19 cellular contexts compared by ENCODE assay signal in genomic region chr4:822361-823092, GRCh38. TPM values are rescaled to one million over a fixed set of nuclear protein-coding genes. Genes with fewer than 3 reads are reported as not detected.
DNase-seq lines count a peak whose midpoint lies in the region; ATAC-seq, FAIRE-seq and TF ChIP-seq lines count a peak whose summit lies in the region.
"Had no signal": no experiment of that assay in that cellular context is flagged by ENCODE, and none has a peak within 500 bp of the region (broad histone marks: within the 10 kb centered on the region; RNA-seq: fewer than 3 reads in every experiment).

No MANE protein-coding gene starts in this region.

- TF ChIP-seq EP300 in K562 (IDR thresholded peaks at IDR 0.05; ENCODE audit: low read length) = no peak
- TF ChIP-seq EP300 in sigmoid colon (IDR thresholded peaks at IDR 0.05) = no peak

- TF ChIP-seq POLR2A in K562 (conservative IDR thresholded peaks at IDR 0.05) = no peak
- TF ChIP-seq POLR2A in sigmoid colon (IDR thresholded peaks at IDR 0.05) = no peak

- no peaks in the 10 kb centered on the region for H3K36me3 Mint-ChIP-seq in IgD-negative memory B cell
- no peaks in the 10 kb centered on the region for H3K36me3 Mint-ChIP-seq in activated T-cell treated with anti-CD3 and anti-CD28 coated beads, Interleukin-2, amount 50 U/mL, for 4 hours (ENCODE audit: insufficient read depth)
- H3K36me3 Mint-ChIP-seq: CD4-positive, CD25-positive, alpha-beta regulatory T cell had no signal

- H3K36me3 ChIP-seq in K562 (ENCODE audit: control insufficient read depth, insufficient read depth, low read length) (no peaks in the 10 kb centered on the region), kidney (ENCODE audit: control insufficient read depth in 1 of 2, insufficient read depth in 2 of 2, low read length in 2 of 2) (no peaks in the 10 kb centered on the region), sigmoid colon (no peaks in the 10 kb centered on the region)
- H3K36me3 ChIP-seq: MG63, Peyer's patch had no signal

- H3K9me3 Mint-ChIP-seq in IgD-negative memory B cell = peaks cover 0 to 4% (median 1%) of the 10 kb centered on the region in 3 donors
- H3K9me3 Mint-ChIP-seq in activated T-cell treated with anti-CD3 and anti-CD28 coated beads, Interleukin-2, amount 50 U/mL, for 4 hours = no peaks in the 10 kb centered on the region

- no peaks in the 10 kb centered on the region for H3K79me2 ChIP-seq in K562 (ENCODE audit: control insufficient read depth, insufficient read depth, low read length)

- FAIRE-seq in K562 (lab: Jason Lieb, UNC) (no peak), kidney (lab: Jason Lieb, UNC) (no peak)

- no peak overlapping the region for H3K27ac ChIP-seq in K562 (ENCODE audit: extremely low read depth, low read depth, low read length)
- no peak overlapping the region for H3K27ac ChIP-seq in kidney (ENCODE audit: low read depth in 2 of 2, low read length in 2 of 2)
- H3K27ac ChIP-seq in sigmoid colon = no peak overlapping the region
- H3K27ac ChIP-seq: Peyer's patch had no signal

- WGBS in K562 (ENCODE audit: insufficient coverage, low coverage, missing lambda C conversion rate) = 17% methylated on average over 19 of the region's 23 CpGs
- 62 to 75% methylated on average over 23 of the region's 23 CpGs for WGBS in sigmoid colon, 2 donors

- H3K9ac ChIP-seq in K562 (ENCODE audit: insufficient read depth in 1 of 2, low read depth in 2 of 2, low read length in 2 of 2) (no peak overlapping the region), kidney (ENCODE audit: low read length in 2 of 2) (no peak overlapping the region)

- no peaks in the 10 kb centered on the region for H3K9me1 ChIP-seq in K562 (ENCODE audit: control insufficient read depth, insufficient read depth, low read length)

- CTCF ChIA-PET in K562 (lab: Yijun Ruan, JAX; ENCODE audit: low intra/inter-chr PET ratio) = no interaction called here

- BruUV-seq in K562 (replicated peaks; lab: Mats Ljungman, UMichigan) = no TSS peak

- peak overlapping the region in 2 of 3 donors; percentile 45 to 63 for H3K27ac Mint-ChIP-seq in IgD-negative memory B cell
- H3K27ac Mint-ChIP-seq: CD4-positive, CD25-positive, alpha-beta regulatory T cell had no signal

- POLR2A ChIA-PET in K562 (lab: Yijun Ruan, JAX) = no interaction called here

- peaks cover 33% of the 10 kb centered on the region for H3K27me3 Mint-ChIP-seq in IgD-negative memory B cell
- peaks cover 52% of the 10 kb centered on the region for H3K27me3 Mint-ChIP-seq in activated T-cell treated with anti-CD3 and anti-CD28 coated beads, Interleukin-2, amount 50 U/mL, for 4 hours (ENCODE audit: low read depth)

- ATAC-seq in K562 = no peak
- ATAC-seq in activated T-cell treated with anti-CD3 and anti-CD28 coated beads, Interleukin-2, amount 50 U/mL, for 4 hours = no peak

- no peak for TF ChIP-seq RAD21 in K562 (CRISPR knock-in tag; conservative IDR thresholded peaks at IDR 0.05 in 1 of 2, IDR thresholded peaks at IDR 0.05 in 1 of 2)

- TF ChIP-seq CTCF in K562 (IDR thresholded peaks at IDR 0.05 in 2 of 3, conservative IDR thresholded peaks at IDR 0.05 in 1 of 3; ENCODE audit: insufficient read depth in 2 of 3, low read depth in 1 of 3, low read length in 3 of 3) (no peak), kidney (IDR thresholded peaks at IDR 0.05; ENCODE audit: borderline replicate concordance, extremely low read depth, insufficient read depth) (no peak), sigmoid colon (IDR thresholded peaks at IDR 0.05) (no peak)

- no peak overlapping the region for H3K4me2 ChIP-seq in K562 (ENCODE audit: insufficient read depth, low read length)

- H3K4me3 ChIP-seq in K562 (no peak overlapping the region), kidney (ENCODE audit: low read length in 2 of 2) (no peak overlapping the region), sigmoid colon (no peak overlapping the region)
- H3K4me3 ChIP-seq: MG63, Peyer's patch had no signal

- H3K4me1 ChIP-seq in K562 (replicated peaks in 1 of 2; ENCODE audit: control insufficient read depth in 2 of 2, insufficient read depth in 2 of 2, low read length in 2 of 2) (peaks cover 0 to 52% of the 10 kb centered on the region in 2 experiments; a peak in 3 of 5 replicates), kidney (ENCODE audit: control insufficient read depth in 1 of 2, insufficient read depth in 1 of 2, low read depth in 1 of 2, low read length in 2 of 2) (no peaks in the 10 kb centered on the region), sigmoid colon (peaks cover 0 to 22% (median 18%) of the 10 kb centered on the region in 4 donors)

- no peaks in the 10 kb centered on the region; the same call in 1 of the 2 replicates for H4K20me1 ChIP-seq in K562 (replicated peaks; ENCODE audit: control insufficient read depth, insufficient read depth, low read length)

- no peaks in the 10 kb centered on the region for H3K4me1 Mint-ChIP-seq in IgD-negative memory B cell
- peaks cover under 1% of the 10 kb centered on the region for H3K4me1 Mint-ChIP-seq in activated T-cell treated with anti-CD3 and anti-CD28 coated beads, Interleukin-2, amount 50 U/mL, for 4 hours (ENCODE audit: low read depth)

- H2AFZ ChIP-seq in K562 (ENCODE audit: low read depth, low read length) = no peak overlapping the region

- H3K4me3 Mint-ChIP-seq in IgD-negative memory B cell = no peak overlapping the region
- no peak overlapping the region for H3K4me3 Mint-ChIP-seq in activated T-cell treated with anti-CD3 and anti-CD28 coated beads, Interleukin-2, amount 50 U/mL, for 4 hours

- in situ Hi-C loops in K562 (cut with MboI) = no loop called here

- intact Hi-C loops in K562 (cut with micrococcal nuclease) (no loop called here), kidney (cut with DNase I) (no loop called here), sigmoid colon (cut with DNase I) (no loop called here)

- DNase-seq in K562 (ENCODE audit: extremely low read depth in 1 of 4, low spot score in 3 of 4) (no peak), kidney (peak; percentile 50), sigmoid colon (peak; percentile 28), kidney glomerular epithelial cell (lab: John Stamatoyannopoulos, UW) (no peak)
- no peak for DNase-seq in activated T-cell treated with anti-CD3 and anti-CD28 coated beads, Interleukin-2, amount 50 U/mL, for 4 hours
- no peak for DNase-seq in central memory CD4-positive, alpha-beta T cell
- DNase-seq: CD4-positive, CD25-positive, alpha-beta regulatory T cell; EL; GF-D8; MG63; NCI-H1417; NCI-H1694 treated with DMSO at 0.1 percent for 48 hours; NCI-H2081 treated with DMSO at 0.1 percent for 48 hours; NCI-H2171 treated with DMSO at 0.1 percent for 48 hours; NCI-H526 had no signal

- H3K27me3 ChIP-seq in K562 (ENCODE audit: control insufficient read depth in 2 of 2, insufficient read depth in 2 of 2, low read length in 2 of 2) = peaks cover 20 to 70% of the 10 kb centered on the region in 2 experiments; a peak in 3 of 5 replicates
- peaks cover 32 to 83% (median 65%) of the 10 kb centered on the region in 3 donors for H3K27me3 ChIP-seq in sigmoid colon
- H3K27me3 ChIP-seq: BE2C had no signal

- H3K9me3 ChIP-seq in K562 (replicated peaks; ENCODE audit: control insufficient read depth, insufficient read depth, low read depth, low read length) (no peaks in the 10 kb centered on the region), kidney (ENCODE audit: control insufficient read depth in 1 of 2, low read length in 2 of 2) (no peaks in the 10 kb centered on the region), sigmoid colon (peaks cover 0 to 5% (median 0%) of the 10 kb centered on the region in 4 donors)
- H3K9me3 ChIP-seq: BE2C, MG63, Peyer's patch had no signal

TF ChIP-seq in K562, 482 proteins besides CTCF, POLR2A, EP300 and RAD21 (continues in another document):
- TF ChIP-seq PCBP2 (IDR thresholded peaks at IDR 0.05; ENCODE audit: low read depth, low read length, poor library complexity, severe bottlenecking) = no peak
- TF ChIP-seq L3MBTL2 (IDR thresholded peaks at IDR 0.05) = no peak
- no peak for TF ChIP-seq TFAP4 (CRISPR knock-in tag; IDR thresholded peaks at IDR 0.05; ENCODE audit: borderline replicate concordance)
- TF ChIP-seq JUNB (CRISPR knock-in tag; conservative IDR thresholded peaks at IDR 0.05) = no peak
- peak; percentile 61; the same call in 1 of the 2 replicates for TF ChIP-seq MIER1 (IDR thresholded peaks at IDR 0.05; ENCODE audit: low read depth)

RNA-seq across cellular contexts. Expression of gene CPLX1, which starts 3.4 kb away (rescaled TPM):
- not detected for polyA plus RNA-seq in IgD-negative memory B cell
- total RNA-seq in K562 (2011; cell fraction: chromatin; rRNA removed; ENCODE audit: low replicate concordance) = 1.1 and 1.5 TPM in 2 replicates
- 0.92 and 1.3 TPM in 2 replicates for total RNA-seq in K562 (2011; cell fraction: nucleolus; rRNA removed)
- total RNA-seq in K562 (2011; cell fraction: nucleoplasm; rRNA removed) = 0.61 and 0.73 TPM in 2 replicates
- 0.61 and 1.00 TPM in 2 replicates for total RNA-seq in K562 (2014; rRNA removed)
- not detected in 2 replicates for total RNA-seq in K562 (2014; rRNA removed; fragmentation: Illumina TruSeq; extraction: Trizol)
- 0.07 and 0.23 TPM in 2 replicates for total RNA-seq in K562 (2015; rRNA removed; fragmentation: Illumina TruSeq; extraction: Trizol)
- 2.1 and 3.3 TPM in 2 replicates for total RNA-seq in K562 (2021)
- polyA plus RNA-seq in K562 (2011; rRNA removed) = 0.17 and 0.23 TPM in 2 replicates
- 0.04 and 0.33 TPM in 2 replicates for polyA plus RNA-seq in K562 (2011; cell fraction: cytosol; rRNA removed)
- 1.2 and 4.9 TPM in 2 replicates for polyA plus RNA-seq in K562 (2011; cell fraction: nucleus; rRNA removed)
- polyA plus RNA-seq in K562 (2012) = 0.50 and 1.6 TPM in 2 replicates
- 0.12 and 0.21 TPM in 2 replicates for polyA plus RNA-seq in K562 (2014; fragmentation: Illumina TruSeq; extraction: Trizol)
- under 1 TPM in 1 of 2 experiments, not detected in 1; 0.03 TPM for polyA plus RNA-seq in K562 (2014; fragmentation: Nextera tagmentation; extraction: Ambion mirVana)
- 0.55 and 1.3 TPM in 2 replicates for polyA plus RNA-seq in K562 (2014; rRNA removed)
- polyA minus RNA-seq in K562 (2011; rRNA and poly(A)+ RNA removed) = 0.18 TPM in 1 of 2 replicates, not detected in the other
- 2.2 TPM in 1 of 2 replicates, not detected in the other for polyA minus RNA-seq in K562 (2011; cell fraction: cytosol; rRNA and poly(A)+ RNA removed)
- polyA minus RNA-seq in K562 (2011; cell fraction: nucleus; rRNA and poly(A)+ RNA removed) = 0.27 TPM in 1 of 2 replicates, not detected in the other
- total RNA-seq in kidney = 10.2 TPM
- polyA plus RNA-seq in kidney (ENCODE audit: insufficient read depth, low read depth, low replicate concordance) = 3.9 TPM
- 1 to 10 TPM in 1 of 4 donors, under 1 TPM in 3; 0.36 to 1.7 (median 0.45) TPM for total RNA-seq in sigmoid colon
- 1 to 10 TPM in 2 of 3 donors, under 1 TPM in 1; 0.23 to 3.0 (median 2.8) TPM for polyA plus RNA-seq in sigmoid colon
- 1 to 10 TPM in 1 of 3 donors, under 1 TPM in 2; 0.50 to 1.0 (median 0.58) TPM for total RNA-seq in activated T-cell treated with anti-CD3 and anti-CD28 coated beads, Interleukin-2, amount 50 U/mL, for 4 hours
- total RNA-seq: LHCN-M2 had no signal

Comparison
In these comparisons a context has a peak if more than half of its experiments do, and no peak if none do; other contexts are left out.
1. DNase-seq: peak in kidney (single experiment) and sigmoid colon (single experiment); none in K562 (0 of 4), activated T-cell treated with anti-CD3 and anti-CD28 coated beads, Interleukin-2, amount 50 U/mL, for 4 hours (single experiment), kidney glomerular epithelial cell (single experiment) and central memory CD4-positive, alpha-beta T cell (single experiment).